Comparison of ENCODE assay signal across 1 cellular context in the genomic region with DNA sequence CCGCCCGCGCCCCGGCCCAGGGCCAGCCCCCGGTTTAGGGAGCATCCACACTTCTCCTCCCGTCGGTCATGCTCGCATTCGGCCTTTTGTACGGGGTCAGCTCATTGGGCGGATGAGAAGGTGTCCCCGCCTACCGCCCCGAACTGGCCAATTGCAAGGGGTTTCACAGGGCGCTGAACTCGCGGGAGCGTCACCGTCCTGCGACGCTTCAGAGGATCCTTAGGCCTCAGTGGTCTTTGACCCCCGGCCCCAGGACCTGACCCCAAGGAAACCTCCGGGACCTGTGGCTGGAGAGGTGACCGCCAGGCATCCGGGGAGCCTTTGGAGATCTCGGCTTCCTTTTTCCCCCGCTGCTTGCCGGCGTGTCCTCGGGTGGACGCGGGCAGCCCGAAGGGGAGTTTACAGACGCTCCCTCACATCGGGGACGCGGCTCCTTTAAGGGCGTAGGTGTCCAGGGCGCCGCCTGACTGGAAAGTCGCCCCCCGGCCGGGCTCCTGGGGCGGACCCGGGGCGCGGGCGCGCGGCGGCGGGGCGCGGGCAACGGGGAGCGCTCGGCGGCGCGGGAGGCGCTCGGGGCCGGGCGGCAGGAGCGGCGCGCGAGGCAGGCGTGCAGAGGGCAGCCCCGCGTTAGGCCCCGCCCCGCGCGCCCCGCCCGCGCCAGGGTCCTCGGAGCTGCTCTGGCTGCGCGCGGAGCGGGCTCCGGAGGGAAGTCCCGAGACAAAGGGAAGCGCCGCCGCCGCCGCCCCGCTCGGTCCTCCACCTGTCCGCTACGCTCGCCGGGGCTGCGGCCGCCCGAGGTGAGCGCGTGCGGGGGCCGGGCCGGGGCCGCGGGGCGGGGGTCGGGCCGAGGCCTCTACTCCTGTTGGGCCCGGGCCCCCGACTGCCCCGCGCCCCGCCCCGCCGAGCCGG.
A peak's percentile ranks its signal among the peaks of the same experiment; 100 is the strongest.
TF ChIP-seq lines count a peak whose summit lies in the region.

A gene (plus strand): TSS at position 660 of the 909 bp plus-strand sequence. CDS start 4,395 bp downstream, outside the sequence.

TF ChIP-seq in K562, 482 proteins besides CTCF, POLR2A, EP300 and RAD21 (continued from another document and continues in another):
- TF ChIP-seq, protein P1, sequence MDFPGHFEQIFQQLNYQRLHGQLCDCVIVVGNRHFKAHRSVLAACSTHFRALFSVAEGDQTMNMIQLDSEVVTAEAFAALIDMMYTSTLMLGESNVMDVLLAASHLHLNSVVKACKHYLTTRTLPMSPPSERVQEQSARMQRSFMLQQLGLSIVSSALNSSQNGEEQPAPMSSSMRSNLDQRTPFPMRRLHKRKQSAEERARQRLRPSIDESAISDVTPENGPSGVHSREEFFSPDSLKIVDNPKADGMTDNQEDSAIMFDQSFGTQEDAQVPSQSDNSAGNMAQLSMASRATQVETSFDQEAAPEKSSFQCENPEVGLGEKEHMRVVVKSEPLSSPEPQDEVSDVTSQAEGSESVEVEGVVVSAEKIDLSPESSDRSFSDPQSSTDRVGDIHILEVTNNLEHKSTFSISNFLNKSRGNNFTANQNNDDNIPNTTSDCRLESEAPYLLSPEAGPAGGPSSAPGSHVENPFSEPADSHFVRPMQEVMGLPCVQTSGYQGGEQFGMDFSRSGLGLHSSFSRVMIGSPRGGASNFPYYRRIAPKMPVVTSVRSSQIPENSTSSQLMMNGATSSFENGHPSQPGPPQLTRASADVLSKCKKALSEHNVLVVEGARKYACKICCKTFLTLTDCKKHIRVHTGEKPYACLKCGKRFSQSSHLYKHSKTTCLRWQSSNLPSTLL (IDR thresholded peaks at IDR 0.05) = no peak
- TF ChIP-seq, protein P2, sequence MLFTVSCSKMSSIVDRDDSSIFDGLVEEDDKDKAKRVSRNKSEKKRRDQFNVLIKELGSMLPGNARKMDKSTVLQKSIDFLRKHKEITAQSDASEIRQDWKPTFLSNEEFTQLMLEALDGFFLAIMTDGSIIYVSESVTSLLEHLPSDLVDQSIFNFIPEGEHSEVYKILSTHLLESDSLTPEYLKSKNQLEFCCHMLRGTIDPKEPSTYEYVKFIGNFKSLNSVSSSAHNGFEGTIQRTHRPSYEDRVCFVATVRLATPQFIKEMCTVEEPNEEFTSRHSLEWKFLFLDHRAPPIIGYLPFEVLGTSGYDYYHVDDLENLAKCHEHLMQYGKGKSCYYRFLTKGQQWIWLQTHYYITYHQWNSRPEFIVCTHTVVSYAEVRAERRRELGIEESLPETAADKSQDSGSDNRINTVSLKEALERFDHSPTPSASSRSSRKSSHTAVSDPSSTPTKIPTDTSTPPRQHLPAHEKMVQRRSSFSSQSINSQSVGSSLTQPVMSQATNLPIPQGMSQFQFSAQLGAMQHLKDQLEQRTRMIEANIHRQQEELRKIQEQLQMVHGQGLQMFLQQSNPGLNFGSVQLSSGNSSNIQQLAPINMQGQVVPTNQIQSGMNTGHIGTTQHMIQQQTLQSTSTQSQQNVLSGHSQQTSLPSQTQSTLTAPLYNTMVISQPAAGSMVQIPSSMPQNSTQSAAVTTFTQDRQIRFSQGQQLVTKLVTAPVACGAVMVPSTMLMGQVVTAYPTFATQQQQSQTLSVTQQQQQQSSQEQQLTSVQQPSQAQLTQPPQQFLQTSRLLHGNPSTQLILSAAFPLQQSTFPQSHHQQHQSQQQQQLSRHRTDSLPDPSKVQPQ (CRISPR knock-in tag; IDR thresholded peaks at IDR 0.05; ENCODE audit: borderline replicate concordance) = no peak
- TF ChIP-seq ARID2 (IDR thresholded peaks at IDR 0.05) (no peak), ZSCAN29 (IDR thresholded peaks at IDR 0.05) (no peak; the same call in 1 of the 2 replicates), SAFB2 (IDR thresholded peaks at IDR 0.05; ENCODE audit: borderline replicate concordance, low read depth, low read length, severe bottlenecking) (no peak), ZBTB7A (IDR thresholded peaks at IDR 0.05; ENCODE audit: borderline replicate concordance, control insufficient read depth, low read depth, low read length) (no peak; the same call in 1 of the 2 replicates), HMG20B (CRISPR knock-in tag; IDR thresholded peaks at IDR 0.05) (no peak), SREBF2 (CRISPR knock-in tag; IDR thresholded peaks at IDR 0.05) (no peak), SMARCA4 (IDR thresholded peaks at IDR 0.05) (no peak), ZNF551 (CRISPR knock-in tag; IDR thresholded peaks at IDR 0.05) (no peak), HDAC8 (tag; IDR thresholded peaks at IDR 0.05) (peak; percentile 62; the same call in 1 of the 2 replicates), TSC22D4 (tag; IDR thresholded peaks at IDR 0.05) (no peak), POLR3G (IDR thresholded peaks at IDR 0.05; ENCODE audit: extremely low read depth, insufficient read length, insufficient replicate concordance) (no peak), RFX1 (IDR thresholded peaks at IDR 0.05) (no peak)
- TF ChIP-seq, protein P3, sequence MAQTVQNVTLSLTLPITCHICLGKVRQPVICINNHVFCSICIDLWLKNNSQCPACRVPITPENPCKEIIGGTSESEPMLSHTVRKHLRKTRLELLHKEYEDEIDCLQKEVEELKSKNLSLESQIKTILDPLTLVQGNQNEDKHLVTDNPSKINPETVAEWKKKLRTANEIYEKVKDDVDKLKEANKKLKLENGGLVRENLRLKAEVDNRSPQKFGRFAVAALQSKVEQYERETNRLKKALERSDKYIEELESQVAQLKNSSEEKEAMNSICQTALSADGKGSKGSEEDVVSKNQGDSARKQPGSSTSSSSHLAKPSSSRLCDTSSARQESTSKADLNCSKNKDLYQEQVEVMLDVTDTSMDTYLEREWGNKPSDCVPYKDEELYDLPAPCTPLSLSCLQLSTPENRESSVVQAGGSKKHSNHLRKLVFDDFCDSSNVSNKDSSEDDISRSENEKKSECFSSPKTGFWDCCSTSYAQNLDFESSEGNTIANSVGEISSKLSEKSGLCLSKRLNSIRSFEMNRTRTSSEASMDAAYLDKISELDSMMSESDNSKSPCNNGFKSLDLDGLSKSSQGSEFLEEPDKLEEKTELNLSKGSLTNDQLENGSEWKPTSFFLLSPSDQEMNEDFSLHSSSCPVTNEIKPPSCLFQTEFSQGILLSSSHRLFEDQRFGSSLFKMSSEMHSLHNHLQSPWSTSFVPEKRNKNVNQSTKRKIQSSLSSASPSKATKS (CRISPR knock-in tag; IDR thresholded peaks at IDR 0.05) = peak; percentile 50; the same call in 1 of the 2 replicates
- TF ChIP-seq, protein P4, sequence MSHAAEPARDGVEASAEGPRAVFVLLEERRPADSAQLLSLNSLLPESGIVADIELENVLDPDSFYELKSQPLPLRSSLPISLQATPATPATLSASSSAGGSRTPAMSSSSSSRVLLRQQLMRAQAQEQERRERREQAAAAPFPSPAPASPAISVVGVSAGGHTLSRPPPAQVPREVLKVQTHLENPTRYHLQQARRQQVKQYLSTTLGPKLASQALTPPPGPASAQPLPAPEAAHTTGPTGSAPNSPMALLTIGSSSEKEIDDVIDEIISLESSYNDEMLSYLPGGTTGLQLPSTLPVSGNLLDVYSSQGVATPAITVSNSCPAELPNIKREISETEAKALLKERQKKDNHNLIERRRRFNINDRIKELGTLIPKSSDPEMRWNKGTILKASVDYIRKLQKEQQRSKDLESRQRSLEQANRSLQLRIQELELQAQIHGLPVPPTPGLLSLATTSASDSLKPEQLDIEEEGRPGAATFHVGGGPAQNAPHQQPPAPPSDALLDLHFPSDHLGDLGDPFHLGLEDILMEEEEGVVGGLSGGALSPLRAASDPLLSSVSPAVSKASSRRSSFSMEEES (CRISPR knock-in tag; IDR thresholded peaks at IDR 0.05) = no peak
- TF ChIP-seq, protein P5, sequence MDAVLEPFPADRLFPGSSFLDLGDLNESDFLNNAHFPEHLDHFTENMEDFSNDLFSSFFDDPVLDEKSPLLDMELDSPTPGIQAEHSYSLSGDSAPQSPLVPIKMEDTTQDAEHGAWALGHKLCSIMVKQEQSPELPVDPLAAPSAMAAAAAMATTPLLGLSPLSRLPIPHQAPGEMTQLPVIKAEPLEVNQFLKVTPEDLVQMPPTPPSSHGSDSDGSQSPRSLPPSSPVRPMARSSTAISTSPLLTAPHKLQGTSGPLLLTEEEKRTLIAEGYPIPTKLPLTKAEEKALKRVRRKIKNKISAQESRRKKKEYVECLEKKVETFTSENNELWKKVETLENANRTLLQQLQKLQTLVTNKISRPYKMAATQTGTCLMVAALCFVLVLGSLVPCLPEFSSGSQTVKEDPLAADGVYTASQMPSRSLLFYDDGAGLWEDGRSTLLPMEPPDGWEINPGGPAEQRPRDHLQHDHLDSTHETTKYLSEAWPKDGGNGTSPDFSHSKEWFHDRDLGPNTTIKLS (IDR thresholded peaks at IDR 0.05; ENCODE audit: borderline replicate concordance, low read depth) = peak; percentile 86; the same call in 1 of the 2 replicates
- TF ChIP-seq, protein P6, sequence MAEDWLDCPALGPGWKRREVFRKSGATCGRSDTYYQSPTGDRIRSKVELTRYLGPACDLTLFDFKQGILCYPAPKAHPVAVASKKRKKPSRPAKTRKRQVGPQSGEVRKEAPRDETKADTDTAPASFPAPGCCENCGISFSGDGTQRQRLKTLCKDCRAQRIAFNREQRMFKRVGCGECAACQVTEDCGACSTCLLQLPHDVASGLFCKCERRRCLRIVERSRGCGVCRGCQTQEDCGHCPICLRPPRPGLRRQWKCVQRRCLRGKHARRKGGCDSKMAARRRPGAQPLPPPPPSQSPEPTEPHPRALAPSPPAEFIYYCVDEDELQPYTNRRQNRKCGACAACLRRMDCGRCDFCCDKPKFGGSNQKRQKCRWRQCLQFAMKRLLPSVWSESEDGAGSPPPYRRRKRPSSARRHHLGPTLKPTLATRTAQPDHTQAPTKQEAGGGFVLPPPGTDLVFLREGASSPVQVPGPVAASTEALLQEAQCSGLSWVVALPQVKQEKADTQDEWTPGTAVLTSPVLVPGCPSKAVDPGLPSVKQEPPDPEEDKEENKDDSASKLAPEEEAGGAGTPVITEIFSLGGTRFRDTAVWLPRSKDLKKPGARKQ (CRISPR knock-in tag; IDR thresholded peaks at IDR 0.05) = no peak
- TF ChIP-seq, protein P7, sequence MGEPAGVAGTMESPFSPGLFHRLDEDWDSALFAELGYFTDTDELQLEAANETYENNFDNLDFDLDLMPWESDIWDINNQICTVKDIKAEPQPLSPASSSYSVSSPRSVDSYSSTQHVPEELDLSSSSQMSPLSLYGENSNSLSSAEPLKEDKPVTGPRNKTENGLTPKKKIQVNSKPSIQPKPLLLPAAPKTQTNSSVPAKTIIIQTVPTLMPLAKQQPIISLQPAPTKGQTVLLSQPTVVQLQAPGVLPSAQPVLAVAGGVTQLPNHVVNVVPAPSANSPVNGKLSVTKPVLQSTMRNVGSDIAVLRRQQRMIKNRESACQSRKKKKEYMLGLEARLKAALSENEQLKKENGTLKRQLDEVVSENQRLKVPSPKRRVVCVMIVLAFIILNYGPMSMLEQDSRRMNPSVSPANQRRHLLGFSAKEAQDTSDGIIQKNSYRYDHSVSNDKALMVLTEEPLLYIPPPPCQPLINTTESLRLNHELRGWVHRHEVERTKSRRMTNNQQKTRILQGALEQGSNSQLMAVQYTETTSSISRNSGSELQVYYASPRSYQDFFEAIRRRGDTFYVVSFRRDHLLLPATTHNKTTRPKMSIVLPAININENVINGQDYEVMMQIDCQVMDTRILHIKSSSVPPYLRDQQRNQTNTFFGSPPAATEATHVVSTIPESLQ (CRISPR knock-in tag; IDR thresholded peaks at IDR 0.05) = peak; percentile 84
- TF ChIP-seq, protein P8, sequence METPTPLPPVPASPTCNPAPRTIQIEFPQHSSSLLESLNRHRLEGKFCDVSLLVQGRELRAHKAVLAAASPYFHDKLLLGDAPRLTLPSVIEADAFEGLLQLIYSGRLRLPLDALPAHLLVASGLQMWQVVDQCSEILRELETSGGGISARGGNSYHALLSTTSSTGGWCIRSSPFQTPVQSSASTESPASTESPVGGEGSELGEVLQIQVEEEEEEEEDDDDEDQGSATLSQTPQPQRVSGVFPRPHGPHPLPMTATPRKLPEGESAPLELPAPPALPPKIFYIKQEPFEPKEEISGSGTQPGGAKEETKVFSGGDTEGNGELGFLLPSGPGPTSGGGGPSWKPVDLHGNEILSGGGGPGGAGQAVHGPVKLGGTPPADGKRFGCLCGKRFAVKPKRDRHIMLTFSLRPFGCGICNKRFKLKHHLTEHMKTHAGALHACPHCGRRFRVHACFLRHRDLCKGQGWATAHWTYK (CRISPR knock-in tag; IDR thresholded peaks at IDR 0.05) = no peak
